In the genomic region with DNA sequence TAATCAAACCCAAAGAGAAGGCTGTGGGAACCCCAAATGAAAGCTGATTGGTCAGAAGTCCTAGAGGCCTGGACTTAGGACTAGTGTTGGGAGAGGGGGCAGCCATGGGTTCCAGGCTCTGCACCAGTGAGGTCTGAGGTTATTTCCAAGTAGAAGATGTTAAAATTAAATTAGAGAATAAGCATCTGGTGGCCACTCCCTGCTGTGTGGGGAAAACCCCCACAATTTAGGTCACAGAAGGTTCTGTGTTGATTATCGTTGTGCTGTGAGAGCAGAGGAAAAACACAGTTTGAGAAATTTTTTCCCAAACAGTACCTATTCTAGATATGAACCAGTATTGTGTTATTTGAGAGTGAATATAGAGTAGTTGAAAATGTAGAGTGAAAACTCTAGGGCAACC, we compare ENCODE assay signal across 9 cellular contexts.
"Had no signal": no experiment of that assay in that cellular context is flagged by ENCODE, and none has a peak within 500 bp of the region (broad histone marks: within the 10 kb centered on the region; RNA-seq: fewer than 3 reads in every experiment).

No MANE protein-coding gene starts in this region.

- H3K27ac Mint-ChIP-seq: HFFc6 had no signal

- H3K4me1 ChIP-seq: HAP-1 had no signal

- H3K4me3 ChIP-seq: HAP-1, K562 had no signal

- H3K9me3 ChIP-seq: HAP-1 had no signal

- H3K36me3 ChIP-seq: HAP-1 had no signal

- H3K4me3 Mint-ChIP-seq: HFFc6 had no signal

- FAIRE-seq: HTR-8/SVneo, K562 had no signal

- DNase-seq: GOT3, H7, HFFc6, IMR-90, KG1 had no signal

- ATAC-seq: HCT116, K562 had no signal
